ENCODE assay signal across 28 cellular contexts in genomic region chr9:91113026-91113425, GRCh38.
"Had no signal": no experiment of that assay in that cellular context is flagged by ENCODE, and none has a peak within 500 bp of the region (broad histone marks: within the 10 kb centered on the region; RNA-seq: fewer than 3 reads in every experiment).

No MANE protein-coding gene starts in this region.

- ATAC-seq: esophagus mucosa, T-cell had no signal

- H3K4me3 ChIP-seq: coronary artery, dorsolateral prefrontal cortex had no signal

- DNase-seq: activated CD4-positive, alpha-beta T cell treated with anti-CD3 and anti-CD28 coated beads for 4 hours; activated CD4-positive, alpha-beta T cell treated with anti-CD3 and anti-CD28 coated beads, Interleukin-2, amount 50 U/mL, for 1 hour; activated CD4-positive, alpha-beta T cell treated with anti-CD3 and anti-CD28 coated beads, Interleukin-2, amount 50 U/mL, for 48 hours; activated CD4-positive, CD25-positive, alpha-beta regulatory T cell; activated CD4-positive, CD25-positive, alpha-beta regulatory T cell treated with anti-CD3 and anti-CD28 coated beads, Interleukin-2, amount 50 U/mL, for 72 hours; activated CD8-positive, alpha-beta memory T cell treated with anti-CD3 and anti-CD28 coated beads, Interleukin-2, amount 50 U/mL, for 4 hours; activated gamma-delta T cell; activated naive CD4-positive, alpha-beta T cell; activated naive CD4-positive, alpha-beta T cell treated with anti-CD3 and anti-CD28 coated beads, Interleukin-2, amount 10 ng/mL, durations not matched to agents 7 days and 5 days; activated naive CD8-positive, alpha-beta T cell treated with anti-CD3 and anti-CD28 coated beads for 36 hours; activated T-cell treated with anti-CD3 and anti-CD28 coated beads, Interleukin-2, amount 50 U/mL, for 1 hour; activated T-cell treated with anti-CD3 and anti-CD28 coated beads, Interleukin-2, amount 50 U/mL, for 48 hours; amniotic stem cell; anterior cingulate cortex; brain microvascular endothelial cell; dorsolateral prefrontal cortex; effector memory CD4-positive, alpha-beta T cell; endodermal cell; foreskin fibroblast; head of caudate nucleus; hippocampal formation; SW 1271; T-cell had no signal

- H3K4me1 Mint-ChIP-seq: endodermal cell had no signal

- H3K4me3 Mint-ChIP-seq: activated naive CD4-positive, alpha-beta T cell treated with anti-CD3 and anti-CD28 coated beads, Interleukin-2, amount 10 ng/mL, durations not matched to agents 7 days and 5 days; activated naive CD8-positive, alpha-beta T cell treated with anti-CD3 and anti-CD28 coated beads for 36 hours; central memory CD8-positive, alpha-beta T cell; dendritic cell treated with granulocyte-macrophage colony-stimulating factor and Interleukin-4, amounts not matched to agents 40 ng/mL and 50 ng/mL, for 4 days; endodermal cell; T-cell; T-helper 1 cell treated with Interleukin-12 subunit alpha and Interleukin-12 subunit beta and Interleukin-4 antibody, amounts not matched to agents 30 μg/mL and 1 μg/mL, for 36 hours had no signal

- H3K36me3 Mint-ChIP-seq: activated naive CD8-positive, alpha-beta T cell treated with anti-CD3 and anti-CD28 coated beads for 36 hours; T-cell had no signal

- H3K27ac Mint-ChIP-seq: activated naive CD4-positive, alpha-beta T cell treated with anti-CD3 and anti-CD28 coated beads, Interleukin-2, amount 10 ng/mL, durations not matched to agents 7 days and 5 days; activated naive CD8-positive, alpha-beta T cell treated with anti-CD3 and anti-CD28 coated beads for 36 hours; dendritic cell treated with granulocyte-macrophage colony-stimulating factor and Interleukin-4, amounts not matched to agents 40 ng/mL and 50 ng/mL, for 4 days; endodermal cell; T-cell; T-helper 1 cell treated with Interleukin-12 subunit alpha and Interleukin-12 subunit beta and Interleukin-4 antibody, amounts not matched to agents 30 μg/mL and 1 μg/mL, for 36 hours had no signal

- H3K27me3 ChIP-seq: brain microvascular endothelial cell, dorsolateral prefrontal cortex had no signal

- H3K36me3 ChIP-seq: brain microvascular endothelial cell had no signal

- H3K27ac ChIP-seq: brain microvascular endothelial cell, coronary artery, dorsolateral prefrontal cortex had no signal
